8 cellular contexts compared by ENCODE assay signal in the genomic region with DNA sequence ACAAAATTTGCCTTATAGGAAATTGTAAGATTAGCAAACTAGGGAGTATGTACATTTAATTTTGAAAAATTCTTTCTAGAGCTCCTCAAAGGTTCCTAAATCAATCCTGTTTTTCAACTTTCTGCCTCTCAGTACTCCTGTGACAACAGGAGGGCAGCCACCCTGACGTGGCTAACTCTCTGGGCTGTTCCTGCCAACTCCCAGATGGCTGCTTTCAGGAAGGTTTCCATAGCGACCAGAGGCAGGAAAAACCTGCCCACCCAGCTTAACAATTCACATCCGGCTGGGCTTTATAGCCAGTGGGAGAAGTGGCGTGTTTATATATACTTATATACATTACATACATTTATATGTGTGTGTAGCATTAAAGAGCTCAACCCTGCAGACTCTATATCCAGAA. TPM values are rescaled to one million over a fixed set of nuclear protein-coding genes. Genes with fewer than 3 reads are reported as not detected.
DNase-seq lines count a peak whose midpoint lies in the region; ATAC-seq, FAIRE-seq and TF ChIP-seq lines count a peak whose summit lies in the region.

No MANE protein-coding gene starts in this region.

- POLR2A ChIA-PET in MCF 10A (lab: Yijun Ruan, JAX): no interaction called here

- H4K20me1 ChIP-seq in astrocyte (ENCODE audit: insufficient read depth, low read length): peaks cover 17% of the 10 kb centered on the region

- no peak overlapping the region for H2AFZ ChIP-seq in astrocyte (ENCODE audit: low read depth, low read length)

- H3K27ac ChIP-seq in astrocyte (ENCODE audit: low read depth, low read length) (peak overlapping the region; percentile 45), vagina (peak overlapping the region; percentile 37)

- TF ChIP-seq POLR2A in vagina (IDR thresholded peaks at IDR 0.05): no peak

- H3K4me1 Mint-ChIP-seq in MCF 10A (ENCODE audit: insufficient read depth, unreplicated experiment) (peaks cover 5% of the 10 kb centered on the region), astrocyte (ENCODE audit: low read depth, unreplicated experiment) (peaks cover 22% of the 10 kb centered on the region)

- H3K79me2 ChIP-seq in astrocyte (ENCODE audit: insufficient read depth, low read length): peaks cover 7% of the 10 kb centered on the region

- H3K36me3 ChIP-seq in astrocyte (ENCODE audit: insufficient read depth, low read length) (no peaks in the 10 kb centered on the region), vagina (peaks cover 0 to 8% of the 10 kb centered on the region in 2 donors)

- H3K36me3 Mint-ChIP-seq in MCF 10A (ENCODE audit: insufficient read depth, unreplicated experiment) (peaks cover 28% of the 10 kb centered on the region), astrocyte (ENCODE audit: low read depth, unreplicated experiment) (peaks cover 14% of the 10 kb centered on the region)

- FAIRE-seq in astrocyte (lab: Jason Lieb, UNC): no peak

- intact Hi-C loops in MCF 10A (cut with micrococcal nuclease) (no loop called here), vagina (cut with DNase I) (no loop called here)

- in situ Hi-C loops in T47D (cut with HindIII; ENCODE audit: low pct_unique_long_range_greater_than_20kb, low sequenced_read_pairs): no loop called here

- DNase-seq in T47D (ENCODE audit: low read depth in 1 of 2, low spot score in 1 of 2) (peak; percentile 83 to 97), MCF 10A (ENCODE audit: unreplicated experiment) (no peak), astrocyte (ENCODE audit: low read depth) (peak; percentile 67), islet precursor cell (peak; percentile 91), vagina (ENCODE audit: extremely low spot score in 2 of 2) (peak in 1 of 2 donors; percentile 86), NCI-H1436 (lab: John Stamatoyannopoulos, UW) (no peak)
- no peak for DNase-seq in stimulated activated CD4-positive, alpha-beta T cell treated with anti-CD3 and anti-CD28 coated beads, Interleukin-15, amount 100 ng/mL, for 24 hours

- CTCF ChIA-PET in MCF 10A (lab: Yijun Ruan, JAX): no interaction called here

- no peaks in the 10 kb centered on the region for H3K27me3 ChIP-seq in astrocyte (ENCODE audit: insufficient read depth, low read length)
- no peaks in the 10 kb centered on the region for H3K27me3 ChIP-seq in vagina

- H3K4me1 ChIP-seq in astrocyte (ENCODE audit: insufficient read depth, low read length) (peaks cover 13% of the 10 kb centered on the region), vagina (peaks cover 13% of the 10 kb centered on the region)

- H3K27ac Mint-ChIP-seq in MCF 10A (ENCODE audit: low read depth, unreplicated experiment) (no peak overlapping the region), astrocyte (ENCODE audit: unreplicated experiment) (peak overlapping the region; percentile 69)

- peak overlapping the region; percentile 53 for H3K9ac ChIP-seq in astrocyte (ENCODE audit: low read length)

- H3K4me3 Mint-ChIP-seq in MCF 10A (ENCODE audit: unreplicated experiment) (no peak overlapping the region), astrocyte (ENCODE audit: unreplicated experiment) (no peak overlapping the region)

- H3K9me3 Mint-ChIP-seq in MCF 10A (ENCODE audit: unreplicated experiment) (no peaks in the 10 kb centered on the region), astrocyte (ENCODE audit: unreplicated experiment) (no peaks in the 10 kb centered on the region)

- no peaks in the 10 kb centered on the region for H3K27me3 Mint-ChIP-seq in MCF 10A (ENCODE audit: insufficient read depth, unreplicated experiment)
- no peaks in the 10 kb centered on the region for H3K27me3 Mint-ChIP-seq in astrocyte (ENCODE audit: low read depth, unreplicated experiment)

- peak overlapping the region; percentile 14 for H3K4me2 ChIP-seq in astrocyte (ENCODE audit: low read length)

- H3K9me3 ChIP-seq in astrocyte (ENCODE audit: insufficient read depth, low read depth, low read length) (no peaks in the 10 kb centered on the region), vagina (no peaks in the 10 kb centered on the region)

- no peak for TF ChIP-seq CTCF in MCF 10A (IDR thresholded peaks at IDR 0.05; ENCODE audit: unreplicated experiment)
- TF ChIP-seq CTCF in astrocyte (IDR thresholded peaks at IDR 0.05; ENCODE audit: insufficient read depth, low read depth, low read length): no peak
- TF ChIP-seq CTCF in vagina (IDR thresholded peaks at IDR 0.05): no peak

- BruUV-seq in MCF 10A (replicated peaks; lab: Mats Ljungman, UMichigan): no TSS peak

- no peak for ATAC-seq in GM21737 (IDR thresholded peaks at IDR 0.05; ENCODE audit: unreplicated experiment)

- H3K4me3 ChIP-seq in astrocyte (ENCODE audit: insufficient read depth, low read depth, low read length) (no peak overlapping the region), vagina (no peak overlapping the region)

RNA-seq across cellular contexts. Expression of a gene that starts 26.5 kb away (rescaled TPM):
- total RNA-seq in MCF 10A (2022) (41.3 and 44.6 TPM in 2 replicates), astrocyte (69.5 and 70.9 TPM in 2 replicates), vagina (75.6 TPM)

RNA-seq across cellular contexts. Expression of a gene that starts 50.6 kb away (rescaled TPM):
- total RNA-seq in MCF 10A (2022): 91.6 and 129 TPM in 2 replicates
- total RNA-seq in astrocyte: 70.1 and 83.4 TPM in 2 replicates
- 41.0 TPM for total RNA-seq in vagina

Comparison
In these comparisons a context has a peak if more than half of its experiments do, and no peak if none do; other contexts are left out.
1. DNase-seq: peak in T47D (2 of 2), astrocyte (single experiment) and islet precursor cell (single experiment); none in MCF 10A (single experiment), stimulated activated CD4-positive, alpha-beta T cell treated with anti-CD3 and anti-CD28 coated beads, Interleukin-15, amount 100 ng/mL, for 24 hours (single experiment) and NCI-H1436 (single experiment).